In genomic region chr1:164617607-164618564, GRCh38 we compare ENCODE assay signal across 9 cellular contexts. TPM values are rescaled to one million over a fixed set of nuclear protein-coding genes. Genes with fewer than 3 reads are reported as not detected.
A peak's percentile ranks its signal among the peaks of the same experiment; 100 is the strongest.
DNase-seq lines count a peak whose midpoint lies in the region; ATAC-seq and TF ChIP-seq lines count a peak whose summit lies in the region.
"Had no signal": no experiment of that assay in that cellular context is flagged by ENCODE, and none has a peak within 500 bp of the region (broad histone marks: within the 10 kb centered on the region; RNA-seq: fewer than 3 reads in every experiment).

No MANE protein-coding gene starts in this region.

- H3K27me3 Mint-ChIP-seq in endodermal cell (ENCODE audit: insufficient read depth): no peaks in the 10 kb centered on the region

- H3K4me1 Mint-ChIP-seq in endodermal cell: peaks cover 34% of the 10 kb centered on the region

- TF ChIP-seq POLR2A in prostate gland (IDR thresholded peaks at IDR 0.05): no peak

- ATAC-seq in HG03354 (IDR thresholded peaks at IDR 0.05; ENCODE audit: poor library complexity, severe bottlenecking, unreplicated experiment) (no peak), HG03039 (IDR thresholded peaks at IDR 0.05; ENCODE audit: unreplicated experiment) (no peak)

- no peak overlapping the region for H3K9ac ChIP-seq in endodermal cell (ENCODE audit: extremely low read depth, low read length, poor library complexity, severe bottlenecking)

- peak; percentile 3 for DNase-seq in NCI-H345 treated with DMSO at 0.1 percent for 48 hours (lab: John Stamatoyannopoulos, UW; ENCODE audit: unreplicated experiment)
- DNase-seq in endodermal cell: peak; percentile 87
- DNase-seq in prostate gland (ENCODE audit: low spot score): no peak
- DNase-seq in AML-193 (lab: John Stamatoyannopoulos, UW): no peak
- DNase-seq in middle frontal gyrus (ENCODE audit: extremely low spot score, low spot score): no peak

- H3K27ac Mint-ChIP-seq in endodermal cell: no peak overlapping the region
- H3K27ac Mint-ChIP-seq: IgD-negative memory B cell had no signal

- H3K9me3 Mint-ChIP-seq in endodermal cell: no peaks in the 10 kb centered on the region

- H3K4me1 ChIP-seq in endodermal cell (ENCODE audit: control insufficient read depth, insufficient read depth, low read length) (no peaks in the 10 kb centered on the region), prostate gland (replicated peaks) (no peaks in the 10 kb centered on the region)

- TF ChIP-seq CTCF in GM12872 (IDR thresholded peaks at IDR 0.05; ENCODE audit: insufficient read depth, low read depth, low read length) (peak; percentile 27; the same call in 2 of the 3 replicates), endodermal cell (conservative IDR thresholded peaks at IDR 0.05) (peak; percentile 84), prostate gland (IDR thresholded peaks at IDR 0.05) (peak in 3 of 4 experiments; percentile 43 to 54 (median 53))

- H3K27me3 ChIP-seq in endodermal cell (ENCODE audit: control insufficient read depth, insufficient read depth, low read length, poor library complexity, severe bottlenecking) (no peaks in the 10 kb centered on the region), prostate gland (replicated peaks; ENCODE audit: insufficient read depth) (no peaks in the 10 kb centered on the region)

- H3K36me3 ChIP-seq in endodermal cell (ENCODE audit: control insufficient read depth, insufficient read depth, low read length) (no peaks in the 10 kb centered on the region), prostate gland (no peaks in the 10 kb centered on the region)

- H3K36me3 Mint-ChIP-seq in endodermal cell (ENCODE audit: low read depth): no peaks in the 10 kb centered on the region
- H3K36me3 Mint-ChIP-seq: IgD-negative memory B cell had no signal

- H3K9me3 ChIP-seq in endodermal cell (ENCODE audit: control insufficient read depth, low read length): no peaks in the 10 kb centered on the region
- H3K9me3 ChIP-seq in prostate gland: no peaks in the 10 kb centered on the region

- H3K4me3 Mint-ChIP-seq in endodermal cell: no peak overlapping the region
- H3K4me3 Mint-ChIP-seq: IgD-negative memory B cell had no signal

- H3K27ac ChIP-seq in endodermal cell (ENCODE audit: low read depth, low read length) (no peak overlapping the region), prostate gland (peak overlapping the region; percentile 24 to 31)

- intact Hi-C loops in prostate gland (cut with DNase I): loop anchor here (5.0 to 10.0 kb wide), 3 partner anchors 41 to 297 kb away; no protein-coding TSS in a partner anchor

- H3K4me3 ChIP-seq in endodermal cell (ENCODE audit: low read length) (no peak overlapping the region), prostate gland (no peak overlapping the region)

- WGBS in endodermal cell (ENCODE audit: insufficient coverage in 1 of 2, insufficient read length in 1 of 2), 2 experiments: 63 to 73% methylated on average over 3 to 9 of the region's 10 CpGs
- 53% methylated on average over 9 of the region's 10 CpGs for WGBS in prostate gland

RNA-seq across cellular contexts. Expression of gene PBX1, which starts 58.9 kb away (rescaled TPM):
- 10 to 100 TPM; 59.9 to 79.2 TPM for total RNA-seq in endodermal cell
- 99.5 TPM for polyA plus RNA-seq in endodermal cell (2013, experiment 1 of 2)
- 96.0 TPM for polyA plus RNA-seq in endodermal cell (2013, experiment 2 of 2)
- 10 to 100 TPM; 50.2 to 60.4 TPM for total RNA-seq in prostate gland

Comparison
In these comparisons a context has a peak if more than half of its experiments do, and no peak if none do; other contexts are left out.
1. CTCF ChIP-seq: peak in every context shown above with its lines; median percentile 84 in endodermal cell; 53 in prostate gland; 27 in GM12872.
2. DNase-seq: peak in NCI-H345 treated with DMSO at 0.1 percent for 48 hours (single experiment) and endodermal cell (single experiment); none in prostate gland (single experiment), AML-193 (0 of 2) and middle frontal gyrus (single experiment).